Comparison of ENCODE assay signal across 1 cellular context in genomic region chr16:29975811-29976511, GRCh38.
TF ChIP-seq lines count a peak whose summit lies in the region.

No MANE protein-coding gene starts in this region.

TF ChIP-seq in HCT116, 20 proteins besides CTCF, POLR2A, EP300 and RAD21:
- TF ChIP-seq ZBTB33 (IDR thresholded peaks at IDR 0.05; ENCODE audit: extremely low read depth, insufficient replicate concordance, low read length) = no peak
- no peak for TF ChIP-seq ELF1 (IDR thresholded peaks at IDR 0.05; ENCODE audit: borderline replicate concordance, low read depth)
- TF ChIP-seq, protein P1, sequence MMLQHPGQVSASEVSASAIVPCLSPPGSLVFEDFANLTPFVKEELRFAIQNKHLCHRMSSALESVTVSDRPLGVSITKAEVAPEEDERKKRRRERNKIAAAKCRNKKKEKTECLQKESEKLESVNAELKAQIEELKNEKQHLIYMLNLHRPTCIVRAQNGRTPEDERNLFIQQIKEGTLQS (IDR thresholded peaks at IDR 0.05) = no peak
- no peak for TF ChIP-seq YY1 (IDR thresholded peaks at IDR 0.05; ENCODE audit: extremely low read depth, insufficient replicate concordance, low read depth, low read length)
- TF ChIP-seq EGR1 (IDR thresholded peaks at IDR 0.05; ENCODE audit: low read depth) = no peak
- TF ChIP-seq SRF (IDR thresholded peaks at IDR 0.05; ENCODE audit: low read depth) = no peak
- TF ChIP-seq, protein P2, sequence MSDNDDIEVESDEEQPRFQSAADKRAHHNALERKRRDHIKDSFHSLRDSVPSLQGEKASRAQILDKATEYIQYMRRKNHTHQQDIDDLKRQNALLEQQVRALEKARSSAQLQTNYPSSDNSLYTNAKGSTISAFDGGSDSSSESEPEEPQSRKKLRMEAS (IDR thresholded peaks at IDR 0.05) = no peak
- TF ChIP-seq CBX3 (IDR thresholded peaks at IDR 0.05; ENCODE audit: low read depth) = no peak
- no peak for TF ChIP-seq FOSL1 (IDR thresholded peaks at IDR 0.05; ENCODE audit: low read depth)
- TF ChIP-seq SP1 (IDR thresholded peaks at IDR 0.05; ENCODE audit: low read depth) = no peak
- TF ChIP-seq EZH2phosphoT487 (IDR thresholded peaks at IDR 0.05; ENCODE audit: borderline replicate concordance) = no peak
- no peak for TF ChIP-seq JUND (IDR thresholded peaks at IDR 0.05)
- TF ChIP-seq TCF7L2 (IDR thresholded peaks at IDR 0.05; ENCODE audit: borderline replicate concordance, extremely low read depth, insufficient read depth, insufficient read length) = no peak
